ENCODE assay signal across 10 cellular contexts in genomic region chr12:106987846-106988245, GRCh38. TPM values are rescaled to one million over a fixed set of nuclear protein-coding genes. Genes with fewer than 3 reads are reported as not detected.
A peak's percentile ranks its signal among the peaks of the same experiment; 100 is the strongest.
DNase-seq lines count a peak whose midpoint lies in the region; ATAC-seq and TF ChIP-seq lines count a peak whose summit lies in the region.
"Had no signal": no experiment of that assay in that cellular context is flagged by ENCODE, and none has a peak within 500 bp of the region (broad histone marks: within the 10 kb centered on the region; RNA-seq: fewer than 3 reads in every experiment).

No MANE protein-coding gene starts in this region.

- no peak overlapping the region for H3K4ac ChIP-seq in mesenchymal stem cell (ENCODE audit: low read depth in 1 of 2, low read length in 2 of 2)

- H3K27ac Mint-ChIP-seq in activated naive CD8-positive, alpha-beta T cell treated with anti-CD3 and anti-CD28 coated beads for 36 hours: no peak overlapping the region
- peak overlapping the region; percentile 90 for H3K27ac Mint-ChIP-seq in type B pancreatic cell

- H4K91ac ChIP-seq in mesenchymal stem cell (ENCODE audit: low read length): no peak overlapping the region

- H3K4me1 ChIP-seq in cardiac muscle cell (ENCODE audit: low read depth) (peaks cover 11% of the 10 kb centered on the region), mesenchymal stem cell (ENCODE audit: control insufficient read depth, insufficient read depth, low read depth, low read length) (peaks cover 6% of the 10 kb centered on the region)

- H3K23ac ChIP-seq in mesenchymal stem cell (ENCODE audit: low read length in 2 of 2): no peak overlapping the region

- peak overlapping the region; percentile 94 for H3K9ac ChIP-seq in mesenchymal stem cell (ENCODE audit: low read length)

- H3K9me3 ChIP-seq in cardiac muscle cell (ENCODE audit: low read depth) (no peaks in the 10 kb centered on the region), mesenchymal stem cell (ENCODE audit: control insufficient read depth, low read length) (no peaks in the 10 kb centered on the region)

- H3K4me3 ChIP-seq in cardiac muscle cell (no peak overlapping the region), mesenchymal stem cell (ENCODE audit: insufficient read depth in 1 of 2, low read depth in 1 of 2, low read length in 2 of 2) (peak overlapping the region in 1 of 2 experiments; percentile 83)

- DNase-seq in cardiac muscle cell (ENCODE audit: low read depth in 1 of 2, low spot score in 1 of 2): no peak
- DNase-seq in cardiac septum (ENCODE audit: low spot score): no peak
- DNase-seq in activated naive CD8-positive, alpha-beta T cell treated with anti-CD3 and anti-CD28 coated beads for 36 hours: no peak
- DNase-seq in mesenchymal stem cell: peak; percentile 17
- no peak for DNase-seq in type B pancreatic cell (ENCODE audit: extremely low spot score, unreplicated experiment)
- no peak for DNase-seq in activated CD8-positive, alpha-beta memory T cell treated with anti-CD3 and anti-CD28 coated beads, Interleukin-2, amount 50 U/mL, for 48 hours
- no peak for DNase-seq in DMS153 treated with DMSO at 0.1 percent for 48 hours (lab: John Stamatoyannopoulos, UW; ENCODE audit: unreplicated experiment)
- DNase-seq: activated CD4-positive, CD25-positive, alpha-beta regulatory T cell treated with anti-CD3 and anti-CD28 coated beads, Interleukin-2, amount 50 U/mL, for 72 hours; effector memory CD4-positive, alpha-beta T cell had no signal

- peaks cover 26% of the 10 kb centered on the region for H3K36me3 Mint-ChIP-seq in activated naive CD8-positive, alpha-beta T cell treated with anti-CD3 and anti-CD28 coated beads for 36 hours
- peaks cover 22% of the 10 kb centered on the region for H3K36me3 Mint-ChIP-seq in type B pancreatic cell

- no peaks in the 10 kb centered on the region for H3K27me3 ChIP-seq in cardiac muscle cell
- no peaks in the 10 kb centered on the region for H3K27me3 ChIP-seq in mesenchymal stem cell (ENCODE audit: control insufficient read depth in 1 of 2, insufficient read depth in 1 of 2, low read length in 2 of 2)

- 86% methylated on average over 6 of the region's 6 CpGs for WGBS in mesenchymal stem cell

- H3K27ac ChIP-seq in cardiac muscle cell: peak overlapping the region; percentile 83
- H3K27ac ChIP-seq in mesenchymal stem cell (ENCODE audit: low read length, poor library complexity, severe bottlenecking): no peak overlapping the region

- intact Hi-C loops in cardiac septum (cut with DNase I): loop anchor here (2.0 kb wide), 2 partner anchors 31 to 105 kb away; partner anchors contain the start of gene CRY1

- no peak overlapping the region for H2BK15ac ChIP-seq in mesenchymal stem cell (ENCODE audit: low read depth, poor library complexity, severe bottlenecking)

- no peak for TF ChIP-seq CTCF in cardiac muscle cell (IDR thresholded peaks at IDR 0.05; ENCODE audit: low read depth, low read length)
- TF ChIP-seq CTCF in type B pancreatic cell (conservative IDR thresholded peaks at IDR 0.05): no peak

- no peak overlapping the region for H2BK120ac ChIP-seq in mesenchymal stem cell (ENCODE audit: low read depth, low read length)

- ATAC-seq in GM19351 (IDR thresholded peaks at IDR 0.05; ENCODE audit: unreplicated experiment): no peak

- no peak overlapping the region for H2AK5ac ChIP-seq in mesenchymal stem cell (ENCODE audit: low read length, severe bottlenecking)

- H2BK12ac ChIP-seq in mesenchymal stem cell (ENCODE audit: low read length in 2 of 2): peak overlapping the region in 1 of 2 experiments; percentile 12

- peak overlapping the region; percentile 89 for H3K4me3 Mint-ChIP-seq in activated naive CD8-positive, alpha-beta T cell treated with anti-CD3 and anti-CD28 coated beads for 36 hours
- peak overlapping the region; percentile 96 for H3K4me3 Mint-ChIP-seq in type B pancreatic cell

- no peak overlapping the region for H3K4me2 ChIP-seq in mesenchymal stem cell (ENCODE audit: low read length, poor library complexity, severe bottlenecking)

- peak overlapping the region; percentile 62 for H4K8ac ChIP-seq in mesenchymal stem cell (ENCODE audit: low read length)

- no peak overlapping the region for H2AFZ ChIP-seq in mesenchymal stem cell (ENCODE audit: low read depth, low read length)

- no peak overlapping the region for H3K14ac ChIP-seq in mesenchymal stem cell (ENCODE audit: low read length in 2 of 2)

- H2BK5ac ChIP-seq in mesenchymal stem cell (ENCODE audit: low read depth, low read length, poor library complexity, severe bottlenecking): no peak overlapping the region

- H3K79me1 ChIP-seq in mesenchymal stem cell (replicated peaks; ENCODE audit: low read length, poor library complexity, severe bottlenecking): peaks cover 19% of the 10 kb centered on the region

- H3K36me3 ChIP-seq in cardiac muscle cell (no peaks in the 10 kb centered on the region), mesenchymal stem cell (ENCODE audit: control insufficient read depth in 1 of 2, insufficient read depth in 2 of 2, low read depth in 1 of 2, low read length in 2 of 2) (peaks cover 5 to 12% of the 10 kb centered on the region in 2 experiments)

- no peak overlapping the region for H3K18ac ChIP-seq in mesenchymal stem cell (ENCODE audit: low read depth in 1 of 2, low read length in 2 of 2)

- peaks cover 30% of the 10 kb centered on the region for H3K4me1 Mint-ChIP-seq in activated naive CD8-positive, alpha-beta T cell treated with anti-CD3 and anti-CD28 coated beads for 36 hours
- H3K4me1 Mint-ChIP-seq in type B pancreatic cell (ENCODE audit: unreplicated experiment): peaks cover 21% of the 10 kb centered on the region

- H3K27me3 Mint-ChIP-seq in activated naive CD8-positive, alpha-beta T cell treated with anti-CD3 and anti-CD28 coated beads for 36 hours: no peaks in the 10 kb centered on the region
- no peaks in the 10 kb centered on the region for H3K27me3 Mint-ChIP-seq in type B pancreatic cell

- peaks cover 14% of the 10 kb centered on the region for H3K9me3 Mint-ChIP-seq in activated naive CD8-positive, alpha-beta T cell treated with anti-CD3 and anti-CD28 coated beads for 36 hours
- no peaks in the 10 kb centered on the region for H3K9me3 Mint-ChIP-seq in type B pancreatic cell

RNA-seq across cellular contexts. Expression of gene MTERF2, which starts 0.9 kb away (rescaled TPM):
- total RNA-seq in cardiac muscle cell (32.0 and 52.0 TPM in 2 replicates), cardiac septum (21.6 TPM), type B pancreatic cell (ENCODE audit: low replicate concordance) (8.9 and 16.0 TPM in 2 replicates)
- polyA plus RNA-seq in cardiac muscle cell: 66.1 and 84.8 TPM in 2 replicates
- 1 to 10 TPM; 4.1 to 6.6 TPM for total RNA-seq in activated naive CD8-positive, alpha-beta T cell treated with anti-CD3 and anti-CD28 coated beads for 36 hours
- polyA plus RNA-seq in mesenchymal stem cell (2013, experiment 1 of 2): 7.2 TPM
- polyA plus RNA-seq in mesenchymal stem cell (2013, experiment 2 of 2): 6.9 TPM

RNA-seq across cellular contexts. Expression of gene TMEM263, which starts 32.1 kb away (rescaled TPM):
- total RNA-seq in cardiac muscle cell (68.1 and 87.4 TPM in 2 replicates), cardiac septum (44.8 TPM), type B pancreatic cell (ENCODE audit: low replicate concordance) (48.9 and 55.5 TPM in 2 replicates)
- 77.8 and 86.3 TPM in 2 replicates for polyA plus RNA-seq in cardiac muscle cell
- total RNA-seq in activated naive CD8-positive, alpha-beta T cell treated with anti-CD3 and anti-CD28 coated beads for 36 hours: 10 to 100 TPM; 33.2 to 37.7 TPM
- 96.3 TPM for polyA plus RNA-seq in mesenchymal stem cell (2013, experiment 1 of 2)
- polyA plus RNA-seq in mesenchymal stem cell (2013, experiment 2 of 2): 107 TPM
